8 cellular contexts compared by ENCODE assay signal in genomic region chr11:44568706-44569473, GRCh38. TPM values are rescaled to one million over a fixed set of nuclear protein-coding genes. Genes with fewer than 3 reads are reported as not detected.
DNase-seq lines count a peak whose midpoint lies in the region; ATAC-seq, FAIRE-seq and TF ChIP-seq lines count a peak whose summit lies in the region.

No MANE protein-coding gene starts in this region.

- H3K27ac ChIP-seq in Peyer's patch = peak overlapping the region; percentile 23 to 83 (median 74)
- peak overlapping the region; percentile 44 for H3K27ac ChIP-seq in foreskin keratinocyte
- H3K27ac ChIP-seq in sigmoid colon = peak overlapping the region; percentile 47 to 72 (median 66)

- intact Hi-C loops in sigmoid colon (cut with DNase I) = loop anchor here (5.0 to 10.0 kb wide), 2 partner anchors 158 to 506 kb away; partner anchors contain the start of gene TSPAN18

- H3K4me3 ChIP-seq in Peyer's patch (peak overlapping the region in 1 of 4 donors; percentile 28), sigmoid colon (no peak overlapping the region)

- H3K27me3 ChIP-seq in Peyer's patch (no peaks in the 10 kb centered on the region), foreskin keratinocyte (no peaks in the 10 kb centered on the region), sigmoid colon (no peaks in the 10 kb centered on the region)

- H3K36me3 ChIP-seq in Peyer's patch (no peaks in the 10 kb centered on the region), sigmoid colon (no peaks in the 10 kb centered on the region)

- H3K9me3 ChIP-seq in Peyer's patch (no peaks in the 10 kb centered on the region), sigmoid colon (no peaks in the 10 kb centered on the region)

- 30 to 64% methylated on average over 14 of the region's 14 CpGs for WGBS in sigmoid colon, 2 donors

- peak; percentile 96 for FAIRE-seq in GM18507 (lab: Jason Lieb, UNC)

- H3K4me1 ChIP-seq in Peyer's patch (peaks cover 0 to 48% (median 42%) of the 10 kb centered on the region in 4 donors), foreskin keratinocyte (peaks cover 48% of the 10 kb centered on the region), sigmoid colon (peaks cover 0 to 60% (median 50%) of the 10 kb centered on the region in 4 donors)

- TF ChIP-seq POLR2A in Peyer's patch (IDR thresholded peaks at IDR 0.05) (no peak), sigmoid colon (IDR thresholded peaks at IDR 0.05) (no peak)

- TF ChIP-seq CTCF in Peyer's patch (IDR thresholded peaks at IDR 0.05) = no peak
- TF ChIP-seq CTCF in foreskin keratinocyte (conservative IDR thresholded peaks at IDR 0.05) = no peak
- no peak for TF ChIP-seq CTCF in sigmoid colon (IDR thresholded peaks at IDR 0.05)

- DNase-seq in GM18507 (ENCODE audit: extremely low spot score, insufficient read length, low read depth) (no peak), Peyer's patch (peak in 2 of 3 donors; percentile 84 to 91), foreskin keratinocyte (peak; percentile 80 to 88), sigmoid colon (peak; percentile 84), NCI-H524 (lab: John Stamatoyannopoulos, UW) (no peak), superior temporal gyrus (ENCODE audit: extremely low spot score) (no peak)
- peak; percentile 87 for DNase-seq in activated T-helper 9 cell treated with anti-CD3 and anti-CD28 coated beads, Interleukin-2, amount 50 U/mL, for 16 hours (ENCODE audit: low read depth)

- ATAC-seq in HG02885 (IDR thresholded peaks at IDR 0.05; ENCODE audit: poor library complexity, unreplicated experiment) (peak; percentile 46), foreskin keratinocyte (peak; percentile 66)

- no peak for TF ChIP-seq EP300 in sigmoid colon (IDR thresholded peaks at IDR 0.05)

RNA-seq across cellular contexts. Expression of gene CD82, which starts 3.4 kb away (rescaled TPM):
- 100 to 1,000 TPM in 1 of 4 donors, 10 to 100 TPM in 3; 40.4 to 140 (median 78.4) TPM for total RNA-seq in Peyer's patch
- total RNA-seq in foreskin keratinocyte = 91.8 and 97.5 TPM in 2 replicates
- 207 and 211 TPM in 2 replicates for polyA plus RNA-seq in foreskin keratinocyte
- 10 to 100 TPM in 3 of 4 donors, 1 to 10 TPM in 1; 8.7 to 23.3 (median 16.8) TPM for total RNA-seq in sigmoid colon
- polyA plus RNA-seq in sigmoid colon = 10 to 100 TPM in 1 of 3 donors, 1 to 10 TPM in 2; 4.2 to 67.4 (median 6.0) TPM

Comparison
In these comparisons a context has a peak if more than half of its experiments do, and no peak if none do; other contexts are left out.
1. DNase-seq: peak in Peyer's patch (2 of 3), activated T-helper 9 cell treated with anti-CD3 and anti-CD28 coated beads, Interleukin-2, amount 50 U/mL, for 16 hours (single experiment), foreskin keratinocyte (2 of 2) and sigmoid colon (single experiment); none in GM18507 (single experiment), NCI-H524 (0 of 2) and superior temporal gyrus (single experiment).
2. Peak in every context shown above with its lines, with median percentiles within 50 percentile points of each other: H3K27ac ChIP-seq.